Comparison of ENCODE assay signal across 16 cellular contexts in genomic region chr2:229970406-229970805, GRCh38. TPM values are rescaled to one million over a fixed set of nuclear protein-coding genes. Genes with fewer than 3 reads are reported as not detected.
DNase-seq lines count a peak whose midpoint lies in the region; TF ChIP-seq lines count a peak whose summit lies in the region.
"Had no signal": no experiment of that assay in that cellular context is flagged by ENCODE, and none has a peak within 500 bp of the region (broad histone marks: within the 10 kb centered on the region; RNA-seq: fewer than 3 reads in every experiment).

No MANE protein-coding gene starts in this region.

- H3K4me1 ChIP-seq in neutrophil (ENCODE audit: control insufficient read depth in 1 of 2, insufficient read depth in 1 of 2, low read depth in 1 of 2, low read length in 1 of 2): peaks cover 8% of the 10 kb centered on the region in 2 experiments
- H3K4me1 ChIP-seq: A549; BLaER1 treated with 17β-estradiol and CSF1 and Interleukin-3, amounts not matched to agents 10 nM and 100 nM; Caco-2 had no signal

- peak overlapping the region; percentile 29 for H3K27ac ChIP-seq in neutrophil
- H3K27ac ChIP-seq: A549; BLaER1 treated with 17β-estradiol and CSF1 and Interleukin-3, amounts not matched to agents 10 nM and 100 nM; C4-2B had no signal

- H3K4me3 ChIP-seq in neutrophil (ENCODE audit: low read depth in 1 of 2, low read length in 1 of 2): no peak overlapping the region
- H3K4me3 ChIP-seq: A549; BLaER1 treated with 17β-estradiol and CSF1 and Interleukin-3, amounts not matched to agents 10 nM and 100 nM had no signal

- H3K36me3 ChIP-seq in neutrophil: no peaks in the 10 kb centered on the region
- H3K36me3 ChIP-seq: BLaER1 treated with 17β-estradiol and CSF1 and Interleukin-3, amounts not matched to agents 10 nM and 100 nM had no signal

- H3K9me3 Mint-ChIP-seq in osteocyte (ENCODE audit: unreplicated experiment): no peaks in the 10 kb centered on the region
- H3K9me3 Mint-ChIP-seq: CD4-positive, alpha-beta T cell; CD8-positive, alpha-beta T cell had no signal

- no peak overlapping the region for H3K27ac Mint-ChIP-seq in osteocyte (ENCODE audit: unreplicated experiment)
- H3K27ac Mint-ChIP-seq: B cell; CD4-positive, alpha-beta T cell; CD8-positive, alpha-beta T cell had no signal

- no peak for TF ChIP-seq CTCF in neutrophil (IDR thresholded peaks at IDR 0.05)
- TF ChIP-seq CTCF in osteocyte (IDR thresholded peaks at IDR 0.05): no peak

- H3K4me3 Mint-ChIP-seq in osteocyte (ENCODE audit: unreplicated experiment): no peak overlapping the region
- H3K4me3 Mint-ChIP-seq: B cell; CD4-positive, alpha-beta T cell; CD8-positive, alpha-beta T cell had no signal

- intact Hi-C loops in cardiac septum (cut with DNase I): no loop called here

- H3K36me3 Mint-ChIP-seq in osteocyte (ENCODE audit: unreplicated experiment): no peaks in the 10 kb centered on the region
- H3K36me3 Mint-ChIP-seq: CD8-positive, alpha-beta T cell had no signal

- H3K9me3 ChIP-seq in neutrophil: no peaks in the 10 kb centered on the region
- H3K9me3 ChIP-seq: A549; BLaER1 treated with 17β-estradiol and CSF1 and Interleukin-3, amounts not matched to agents 10 nM and 100 nM; Caco-2 had no signal

- no peaks in the 10 kb centered on the region for H3K27me3 ChIP-seq in neutrophil
- H3K27me3 ChIP-seq: BLaER1 treated with 17β-estradiol and CSF1 and Interleukin-3, amounts not matched to agents 10 nM and 100 nM had no signal

- H3K27me3 Mint-ChIP-seq in osteocyte (ENCODE audit: unreplicated experiment): no peaks in the 10 kb centered on the region
- H3K27me3 Mint-ChIP-seq: B cell; CD4-positive, alpha-beta T cell had no signal

- peaks cover 2% of the 10 kb centered on the region for H3K4me1 Mint-ChIP-seq in osteocyte (ENCODE audit: unreplicated experiment)
- H3K4me1 Mint-ChIP-seq: B cell had no signal

- DNase-seq in SK-N-DZ (ENCODE audit: low spot score) (peak; percentile 52), left kidney (ENCODE audit: low read depth, low spot score) (peak; percentile 44), osteocyte (ENCODE audit: extremely low spot score, unreplicated experiment) (no peak), cardiac septum (ENCODE audit: low spot score) (no peak)
- DNase-seq: AML-193; Caco-2; Calu3; CD4-positive, alpha-beta T cell; CD8-positive, alpha-beta T cell; DMS79 treated with DMSO at 0.1 percent for 48 hours; GF-D8 had no signal

RNA-seq across cellular contexts. Expression of gene FBXO36, which starts 48.1 kb away (rescaled TPM):
- polyA plus RNA-seq in SK-N-DZ (2014; cell fraction: cytosol; rRNA removed): 2.5 and 4.5 TPM in 2 replicates
- polyA plus RNA-seq in SK-N-DZ (2014; cell fraction: nucleus; rRNA removed): 2.5 and 3.4 TPM in 2 replicates
- total RNA-seq in osteocyte: 3.7 and 4.8 TPM in 2 replicates
- 1.2 TPM for total RNA-seq in cardiac septum

RNA-seq across cellular contexts. Expression of gene TRIP12, which starts 48.6 kb away (rescaled TPM):
- 30.1 and 34.2 TPM in 2 replicates for polyA plus RNA-seq in SK-N-DZ (2014; cell fraction: cytosol; rRNA removed)
- 49.9 and 57.4 TPM in 2 replicates for polyA plus RNA-seq in SK-N-DZ (2014; cell fraction: nucleus; rRNA removed)
- total RNA-seq in osteocyte (261 and 272 TPM in 2 replicates), cardiac septum (222 TPM)

Comparison
In these comparisons a context has a peak if more than half of its experiments do, and no peak if none do; other contexts are left out.
1. DNase-seq: peak in SK-N-DZ (single experiment) and left kidney (single experiment); none in osteocyte (single experiment) and cardiac septum (single experiment).